17 cellular contexts compared by ENCODE assay signal in the genomic region with DNA sequence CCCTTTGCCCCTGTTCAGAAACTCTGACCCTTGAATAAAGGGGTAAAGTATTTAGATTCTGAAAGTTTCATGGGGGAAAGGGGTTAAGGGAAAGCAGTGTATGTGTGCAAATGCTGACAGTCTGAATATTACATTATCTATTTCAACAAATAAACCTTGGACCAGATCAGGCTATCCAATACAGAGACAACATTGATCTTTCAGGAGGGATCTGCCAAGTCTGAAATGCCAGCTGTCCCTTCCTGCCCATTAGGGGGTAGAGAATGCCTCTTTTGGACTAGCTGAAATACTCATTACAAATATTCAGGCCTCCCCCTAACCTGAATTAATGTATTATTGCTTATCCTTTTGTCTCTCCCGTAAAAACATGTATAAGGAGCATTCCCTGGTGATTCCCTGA.
A peak's percentile ranks its signal among the peaks of the same experiment; 100 is the strongest.
DNase-seq lines count a peak whose midpoint lies in the region; ATAC-seq and TF ChIP-seq lines count a peak whose summit lies in the region.
"Had no signal": no experiment of that assay in that cellular context is flagged by ENCODE, and none has a peak within 500 bp of the region (broad histone marks: within the 10 kb centered on the region; RNA-seq: fewer than 3 reads in every experiment).

No MANE protein-coding gene starts in this region.

- H3K9ac ChIP-seq in liver (ENCODE audit: low read depth in 1 of 2, low read length in 2 of 2), result no peak overlapping the region

- no peaks in the 10 kb centered on the region for H3K27me3 ChIP-seq in CD8-positive, alpha-beta memory T cell (ENCODE audit: insufficient read depth, low read length, poor library complexity, severe bottlenecking)
- H3K27me3 ChIP-seq in liver (ENCODE audit: control insufficient read depth in 4 of 4, insufficient read depth in 4 of 4, low read length in 3 of 4), result no peaks in the 10 kb centered on the region
- H3K27me3 ChIP-seq in brain microvascular endothelial cell (replicated peaks), result no peaks in the 10 kb centered on the region
- no peaks in the 10 kb centered on the region for H3K27me3 ChIP-seq in aorta (ENCODE audit: control insufficient read depth in 1 of 2, insufficient read depth in 2 of 2, low read length in 1 of 2)
- H3K27me3 ChIP-seq: ascending aorta, BE2C, heart right ventricle, suprapubic skin had no signal

- no peaks in the 10 kb centered on the region for H3K27me3 Mint-ChIP-seq in CD8-positive, alpha-beta memory T cell
- no peaks in the 10 kb centered on the region for H3K27me3 Mint-ChIP-seq in activated T-helper 17 cell treated with anti-CD3 and anti-CD28 coated beads, Interleukin-2, amount 50 U/mL, for 72 hours
- H3K27me3 Mint-ChIP-seq: naive thymus-derived CD4-positive, alpha-beta T cell had no signal

- peak overlapping the region in 5 of 8 donors; percentile 34 to 87 (median 53) for H3K27ac Mint-ChIP-seq in CD8-positive, alpha-beta memory T cell
- peak overlapping the region; percentile 88 for H3K27ac Mint-ChIP-seq in activated T-helper 17 cell treated with anti-CD3 and anti-CD28 coated beads, Interleukin-2, amount 50 U/mL, for 72 hours

- H3K9me3 Mint-ChIP-seq in CD8-positive, alpha-beta memory T cell, result peaks cover 0 to 7% (median 0%) of the 10 kb centered on the region in 5 donors
- H3K9me3 Mint-ChIP-seq in activated T-helper 17 cell treated with anti-CD3 and anti-CD28 coated beads, Interleukin-2, amount 50 U/mL, for 72 hours, result no peaks in the 10 kb centered on the region

- CTCF ChIA-PET in CD8-positive, alpha-beta memory T cell (lab: Charles Lee), result interaction anchor here (0.9 kb wide), 1 partner anchor 471 kb away, joined by 3 read pairs; no protein-coding TSS in a partner anchor

- H3K27ac ChIP-seq in CD8-positive, alpha-beta memory T cell (ENCODE audit: low read depth, low read length), result no peak overlapping the region
- H3K27ac ChIP-seq in liver (ENCODE audit: low read depth in 1 of 2, low read length in 2 of 2), result peak overlapping the region; percentile 22 to 60
- no peak overlapping the region for H3K27ac ChIP-seq in brain microvascular endothelial cell
- H3K27ac ChIP-seq in aorta (ENCODE audit: low read depth in 1 of 2, low read length in 2 of 2), result no peak overlapping the region
- H3K27ac ChIP-seq: ascending aorta, SK-N-MC, suprapubic skin had no signal

- peaks cover 21 to 31% (median 30%) of the 10 kb centered on the region in 3 donors for H3K36me3 Mint-ChIP-seq in CD8-positive, alpha-beta memory T cell
- peaks cover 5% of the 10 kb centered on the region for H3K36me3 Mint-ChIP-seq in activated T-helper 17 cell treated with anti-CD3 and anti-CD28 coated beads, Interleukin-2, amount 50 U/mL, for 72 hours (ENCODE audit: low read depth)

- peaks cover 15% of the 10 kb centered on the region for H3K4me1 ChIP-seq in CD8-positive, alpha-beta memory T cell (ENCODE audit: insufficient read depth, low read length)
- H3K4me1 ChIP-seq in liver (ENCODE audit: control insufficient read depth in 4 of 4, insufficient read depth in 4 of 4, low read length in 3 of 4) (peaks cover 7 to 36% (median 28%) of the 10 kb centered on the region in 4 donors), aorta (ENCODE audit: control insufficient read depth in 1 of 2, insufficient read depth in 2 of 2, low read length in 2 of 2) (peaks cover 7 to 10% of the 10 kb centered on the region in 2 donors)
- H3K4me1 ChIP-seq: BE2C had no signal

- no peaks in the 10 kb centered on the region for H3K36me3 ChIP-seq in CD8-positive, alpha-beta memory T cell (ENCODE audit: insufficient read depth, low read length)
- H3K36me3 ChIP-seq in liver (ENCODE audit: control insufficient read depth in 4 of 4, insufficient read depth in 3 of 4, low read depth in 1 of 4, low read length in 3 of 4), result no peaks in the 10 kb centered on the region
- no peaks in the 10 kb centered on the region for H3K36me3 ChIP-seq in brain microvascular endothelial cell (replicated peaks)
- H3K36me3 ChIP-seq in aorta (ENCODE audit: control insufficient read depth in 1 of 2, insufficient read depth in 2 of 2, low read length in 1 of 2), result no peaks in the 10 kb centered on the region
- H3K36me3 ChIP-seq: ascending aorta, BE2C, suprapubic skin had no signal

- intact Hi-C loops in aorta (cut with DNase I), result no loop called here

- H3K9me3 ChIP-seq in CD8-positive, alpha-beta memory T cell (ENCODE audit: low read length), result no peaks in the 10 kb centered on the region
- H3K9me3 ChIP-seq in liver (ENCODE audit: control insufficient read depth in 4 of 4, low read length in 3 of 4), result no peaks in the 10 kb centered on the region
- no peaks in the 10 kb centered on the region for H3K9me3 ChIP-seq in aorta (ENCODE audit: control insufficient read depth, low read length)
- H3K9me3 ChIP-seq: ascending aorta, BE2C, heart right ventricle, suprapubic skin had no signal

- H3K4me3 Mint-ChIP-seq in CD8-positive, alpha-beta memory T cell, result no peak overlapping the region
- peak overlapping the region; percentile 71 for H3K4me3 Mint-ChIP-seq in activated T-helper 17 cell treated with anti-CD3 and anti-CD28 coated beads, Interleukin-2, amount 50 U/mL, for 72 hours

- POLR2A ChIA-PET in CD8-positive, alpha-beta memory T cell (lab: Charles Lee), result no interaction called here

- TF ChIP-seq CTCF in liver (IDR thresholded peaks at IDR 0.05; ENCODE audit: low read depth, low read length, missing input control) (no peak), brain microvascular endothelial cell (IDR thresholded peaks at IDR 0.05; ENCODE audit: low read depth, low read length, missing control alignments) (no peak)

- peaks cover 38 to 82% (median 71%) of the 10 kb centered on the region in 3 donors for H3K4me1 Mint-ChIP-seq in CD8-positive, alpha-beta memory T cell
- peaks cover 39% of the 10 kb centered on the region for H3K4me1 Mint-ChIP-seq in activated T-helper 17 cell treated with anti-CD3 and anti-CD28 coated beads, Interleukin-2, amount 50 U/mL, for 72 hours

- in situ Hi-C loops in brain microvascular endothelial cell (cut with HindIII; ENCODE audit: low pct_ligation_motif_present, low sequenced_read_pairs), result no loop called here

- peak; percentile 40 to 52 for TF ChIP-seq RAD21 in liver (IDR thresholded peaks at IDR 0.05)

- H3K4me3 ChIP-seq in CD8-positive, alpha-beta memory T cell (ENCODE audit: low read length), result no peak overlapping the region
- H3K4me3 ChIP-seq in liver (ENCODE audit: low read depth in 1 of 3, low read length in 3 of 3) (no peak overlapping the region), brain microvascular endothelial cell (ENCODE audit: low read depth, low read length) (no peak overlapping the region), aorta (ENCODE audit: low read length in 2 of 2) (no peak overlapping the region)
- H3K4me3 ChIP-seq: ascending aorta, heart right ventricle, SK-N-MC, suprapubic skin had no signal

- no peak for ATAC-seq in activated T-helper 17 cell treated with anti-CD3 and anti-CD28 coated beads, Interleukin-2, amount 50 U/mL, for 72 hours (replicated peaks)
- no peak for ATAC-seq in aorta (ENCODE audit: low FRiP score)

- 60% methylated on average over 1 of the region's 1 CpG for WGBS in liver
- 97% methylated on average over 1 of the region's 1 CpG for WGBS in aorta, 2 donors

- peak; percentile 31 for DNase-seq in NCI-H1092 treated with DMSO at 0.1 percent for 48 hours (lab: John Stamatoyannopoulos, UW)
- no peak for DNase-seq in NCI-H1092 (lab: John Stamatoyannopoulos, UW)
- DNase-seq in CD8-positive, alpha-beta memory T cell, result no peak
- DNase-seq in brain microvascular endothelial cell, result no peak
- no peak for DNase-seq in hepatic stellate cell (ENCODE audit: low spot score)
- DNase-seq in aorta, result no peak
- DNase-seq: 8988T, NCI-H1417 treated with DMSO at 0.1 percent for 48 hours, NCI-H748 treated with DMSO at 0.1 percent for 48 hours had no signal

TF ChIP-seq in liver, 16 proteins besides CTCF, POLR2A, EP300 and RAD21 (continues in another document):
- TF ChIP-seq GABPA (IDR thresholded peaks at IDR 0.05 in 1 of 2, conservative IDR thresholded peaks at IDR 0.05 in 1 of 2) (no peak), RXRA (IDR thresholded peaks at IDR 0.05) (peak in 1 of 2 donors; percentile 5), REST (IDR thresholded peaks at IDR 0.05) (no peak), FOXA2 (IDR thresholded peaks at IDR 0.05) (peak; percentile 24)
- TF ChIP-seq, protein P1, sequence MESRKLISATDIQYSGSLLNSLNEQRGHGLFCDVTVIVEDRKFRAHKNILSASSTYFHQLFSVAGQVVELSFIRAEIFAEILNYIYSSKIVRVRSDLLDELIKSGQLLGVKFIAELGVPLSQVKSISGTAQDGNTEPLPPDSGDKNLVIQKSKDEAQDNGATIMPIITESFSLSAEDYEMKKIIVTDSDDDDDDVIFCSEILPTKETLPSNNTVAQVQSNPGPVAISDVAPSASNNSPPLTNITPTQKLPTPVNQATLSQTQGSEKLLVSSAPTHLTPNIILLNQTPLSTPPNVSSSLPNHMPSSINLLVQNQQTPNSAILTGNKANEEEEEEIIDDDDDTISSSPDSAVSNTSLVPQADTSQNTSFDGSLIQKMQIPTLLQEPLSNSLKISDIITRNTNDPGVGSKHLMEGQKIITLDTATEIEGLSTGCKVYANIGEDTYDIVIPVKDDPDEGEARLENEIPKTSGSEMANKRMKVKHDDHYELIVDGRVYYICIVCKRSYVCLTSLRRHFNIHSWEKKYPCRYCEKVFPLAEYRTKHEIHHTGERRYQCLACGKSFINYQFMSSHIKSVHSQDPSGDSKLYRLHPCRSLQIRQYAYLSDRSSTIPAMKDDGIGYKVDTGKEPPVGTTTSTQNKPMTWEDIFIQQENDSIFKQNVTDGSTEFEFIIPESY (IDR thresholded peaks at IDR 0.05), result no peak

Comparison
In these comparisons a context has a peak if more than half of its experiments do, and no peak if none do; other contexts are left out.
1. H3K27ac ChIP-seq: peak in liver (2 of 2); none in CD8-positive, alpha-beta memory T cell (single experiment), brain microvascular endothelial cell (single experiment) and aorta (0 of 2).